Comparison of ENCODE assay signal across 1 cellular context in the genomic region with DNA sequence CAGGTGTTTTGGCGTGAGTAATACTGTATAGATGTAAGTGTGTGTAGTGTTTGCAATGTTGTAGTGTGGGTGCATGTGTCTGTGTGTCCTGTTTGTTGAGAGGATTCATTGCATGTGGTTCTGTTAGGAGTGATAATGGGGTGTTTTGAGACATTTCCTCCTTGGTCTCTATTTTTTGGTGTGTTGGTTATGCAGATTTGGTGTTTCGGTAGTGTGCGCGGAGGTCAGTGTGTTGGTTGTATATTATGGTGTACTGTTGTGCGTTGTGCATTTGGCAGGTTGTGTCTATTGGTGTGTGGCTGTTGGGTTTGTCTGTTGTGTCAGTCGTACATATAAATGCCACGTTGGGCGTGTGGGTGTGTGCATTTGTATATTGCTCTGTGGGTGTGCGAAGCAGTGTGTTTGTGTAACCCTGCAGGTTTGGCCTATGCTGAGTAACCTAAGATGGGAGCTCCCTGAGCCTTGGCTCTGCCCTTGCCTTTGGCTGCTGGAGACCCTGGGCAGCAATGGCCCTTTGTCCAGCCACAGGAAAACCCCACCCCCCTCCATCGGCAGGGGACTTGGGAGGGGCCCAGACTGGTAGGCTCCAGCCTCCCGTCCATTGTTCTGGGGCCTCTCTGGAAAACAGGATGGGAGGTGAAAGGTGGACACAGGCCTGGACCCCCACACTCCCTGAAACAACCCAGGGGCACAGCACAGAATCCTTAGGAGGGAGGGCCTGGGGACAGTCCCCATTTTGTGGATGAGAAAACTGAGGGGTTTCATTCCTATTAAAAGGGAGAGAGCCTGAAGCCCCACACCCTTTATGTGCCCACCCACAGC.
TF ChIP-seq lines count a peak whose summit lies in the region.

No MANE protein-coding gene starts in this region.

TF ChIP-seq in HepG2, 621 proteins besides CTCF, POLR2A, EP300 and RAD21 (continued from another document and continues in another):
- TF ChIP-seq, protein P1, sequence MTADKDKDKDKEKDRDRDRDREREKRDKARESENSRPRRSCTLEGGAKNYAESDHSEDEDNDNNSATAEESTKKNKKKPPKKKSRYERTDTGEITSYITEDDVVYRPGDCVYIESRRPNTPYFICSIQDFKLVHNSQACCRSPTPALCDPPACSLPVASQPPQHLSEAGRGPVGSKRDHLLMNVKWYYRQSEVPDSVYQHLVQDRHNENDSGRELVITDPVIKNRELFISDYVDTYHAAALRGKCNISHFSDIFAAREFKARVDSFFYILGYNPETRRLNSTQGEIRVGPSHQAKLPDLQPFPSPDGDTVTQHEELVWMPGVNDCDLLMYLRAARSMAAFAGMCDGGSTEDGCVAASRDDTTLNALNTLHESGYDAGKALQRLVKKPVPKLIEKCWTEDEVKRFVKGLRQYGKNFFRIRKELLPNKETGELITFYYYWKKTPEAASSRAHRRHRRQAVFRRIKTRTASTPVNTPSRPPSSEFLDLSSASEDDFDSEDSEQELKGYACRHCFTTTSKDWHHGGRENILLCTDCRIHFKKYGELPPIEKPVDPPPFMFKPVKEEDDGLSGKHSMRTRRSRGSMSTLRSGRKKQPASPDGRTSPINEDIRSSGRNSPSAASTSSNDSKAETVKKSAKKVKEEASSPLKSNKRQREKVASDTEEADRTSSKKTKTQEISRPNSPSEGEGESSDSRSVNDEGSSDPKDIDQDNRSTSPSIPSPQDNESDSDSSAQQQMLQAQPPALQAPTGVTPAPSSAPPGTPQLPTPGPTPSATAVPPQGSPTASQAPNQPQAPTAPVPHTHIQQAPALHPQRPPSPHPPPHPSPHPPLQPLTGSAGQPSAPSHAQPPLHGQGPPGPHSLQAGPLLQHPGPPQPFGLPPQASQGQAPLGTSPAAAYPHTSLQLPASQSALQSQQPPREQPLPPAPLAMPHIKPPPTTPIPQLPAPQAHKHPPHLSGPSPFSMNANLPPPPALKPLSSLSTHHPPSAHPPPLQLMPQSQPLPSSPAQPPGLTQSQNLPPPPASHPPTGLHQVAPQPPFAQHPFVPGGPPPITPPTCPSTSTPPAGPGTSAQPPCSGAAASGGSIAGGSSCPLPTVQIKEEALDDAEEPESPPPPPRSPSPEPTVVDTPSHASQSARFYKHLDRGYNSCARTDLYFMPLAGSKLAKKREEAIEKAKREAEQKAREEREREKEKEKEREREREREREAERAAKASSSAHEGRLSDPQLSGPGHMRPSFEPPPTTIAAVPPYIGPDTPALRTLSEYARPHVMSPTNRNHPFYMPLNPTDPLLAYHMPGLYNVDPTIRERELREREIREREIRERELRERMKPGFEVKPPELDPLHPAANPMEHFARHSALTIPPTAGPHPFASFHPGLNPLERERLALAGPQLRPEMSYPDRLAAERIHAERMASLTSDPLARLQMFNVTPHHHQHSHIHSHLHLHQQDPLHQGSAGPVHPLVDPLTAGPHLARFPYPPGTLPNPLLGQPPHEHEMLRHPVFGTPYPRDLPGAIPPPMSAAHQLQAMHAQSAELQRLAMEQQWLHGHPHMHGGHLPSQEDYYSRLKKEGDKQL (CRISPR knock-in tag; IDR thresholded peaks at IDR 0.05; ENCODE audit: low read depth): 0 out of 2 replicates have a peak, but pooled peaks have one; percentile 26
- TF ChIP-seq ATF5 (CRISPR knock-in tag; IDR thresholded peaks at IDR 0.05; ENCODE audit: low read depth) (no peak), ONECUT2 (CRISPR knock-in tag; IDR thresholded peaks at IDR 0.05) (no peak), ZNF749 (CRISPR knock-in tag; IDR thresholded peaks at IDR 0.05; ENCODE audit: borderline replicate concordance) (no peak), ZNF768 (CRISPR knock-in tag; IDR thresholded peaks at IDR 0.05) (no peak), ZBTB39 (CRISPR knock-in tag; IDR thresholded peaks at IDR 0.05) (no peak), HNRNPL (IDR thresholded peaks at IDR 0.05; ENCODE audit: low read depth, low read length) (peak; percentile 69; the same call in 1 of the 2 replicates), FUBP1 (CRISPR knock-in tag; IDR thresholded peaks at IDR 0.05; ENCODE audit: borderline replicate concordance) (no peak), AKAP8 (CRISPR knock-in tag; IDR thresholded peaks at IDR 0.05) (peak; percentile 87), XBP1 (CRISPR knock-in tag; IDR thresholded peaks at IDR 0.05) (no peak), ZSCAN5A (CRISPR knock-in tag; IDR thresholded peaks at IDR 0.05; ENCODE audit: borderline replicate concordance) (no peak), MTF2 (CRISPR knock-in tag; IDR thresholded peaks at IDR 0.05; ENCODE audit: borderline replicate concordance) (peak; percentile 35; the same call in 1 of the 2 replicates), ZBTB10 (CRISPR knock-in tag; IDR thresholded peaks at IDR 0.05; ENCODE audit: borderline replicate concordance) (no peak; the same call in 1 of the 2 replicates), MEF2D (CRISPR knock-in tag; IDR thresholded peaks at IDR 0.05) (no peak), NFYC (CRISPR knock-in tag; IDR thresholded peaks at IDR 0.05) (peak; percentile 4; the same call in 1 of the 2 replicates), ZNF263 (CRISPR knock-in tag; IDR thresholded peaks at IDR 0.05) (no peak), PHF21A (CRISPR knock-in tag; IDR thresholded peaks at IDR 0.05) (peak; percentile 31; the same call in 1 of the 2 replicates), CREB3 (CRISPR knock-in tag; IDR thresholded peaks at IDR 0.05) (no peak), ZNF260 (CRISPR knock-in tag; IDR thresholded peaks at IDR 0.05; ENCODE audit: borderline replicate concordance, low read depth) (no peak), YY1 (IDR thresholded peaks at IDR 0.05; ENCODE audit: insufficient read depth, insufficient replicate concordance, low read depth, low read length) (peak; percentile 78), GTF3A (CRISPR knock-in tag; conservative IDR thresholded peaks at IDR 0.05) (no peak)
- TF ChIP-seq, protein P2, sequence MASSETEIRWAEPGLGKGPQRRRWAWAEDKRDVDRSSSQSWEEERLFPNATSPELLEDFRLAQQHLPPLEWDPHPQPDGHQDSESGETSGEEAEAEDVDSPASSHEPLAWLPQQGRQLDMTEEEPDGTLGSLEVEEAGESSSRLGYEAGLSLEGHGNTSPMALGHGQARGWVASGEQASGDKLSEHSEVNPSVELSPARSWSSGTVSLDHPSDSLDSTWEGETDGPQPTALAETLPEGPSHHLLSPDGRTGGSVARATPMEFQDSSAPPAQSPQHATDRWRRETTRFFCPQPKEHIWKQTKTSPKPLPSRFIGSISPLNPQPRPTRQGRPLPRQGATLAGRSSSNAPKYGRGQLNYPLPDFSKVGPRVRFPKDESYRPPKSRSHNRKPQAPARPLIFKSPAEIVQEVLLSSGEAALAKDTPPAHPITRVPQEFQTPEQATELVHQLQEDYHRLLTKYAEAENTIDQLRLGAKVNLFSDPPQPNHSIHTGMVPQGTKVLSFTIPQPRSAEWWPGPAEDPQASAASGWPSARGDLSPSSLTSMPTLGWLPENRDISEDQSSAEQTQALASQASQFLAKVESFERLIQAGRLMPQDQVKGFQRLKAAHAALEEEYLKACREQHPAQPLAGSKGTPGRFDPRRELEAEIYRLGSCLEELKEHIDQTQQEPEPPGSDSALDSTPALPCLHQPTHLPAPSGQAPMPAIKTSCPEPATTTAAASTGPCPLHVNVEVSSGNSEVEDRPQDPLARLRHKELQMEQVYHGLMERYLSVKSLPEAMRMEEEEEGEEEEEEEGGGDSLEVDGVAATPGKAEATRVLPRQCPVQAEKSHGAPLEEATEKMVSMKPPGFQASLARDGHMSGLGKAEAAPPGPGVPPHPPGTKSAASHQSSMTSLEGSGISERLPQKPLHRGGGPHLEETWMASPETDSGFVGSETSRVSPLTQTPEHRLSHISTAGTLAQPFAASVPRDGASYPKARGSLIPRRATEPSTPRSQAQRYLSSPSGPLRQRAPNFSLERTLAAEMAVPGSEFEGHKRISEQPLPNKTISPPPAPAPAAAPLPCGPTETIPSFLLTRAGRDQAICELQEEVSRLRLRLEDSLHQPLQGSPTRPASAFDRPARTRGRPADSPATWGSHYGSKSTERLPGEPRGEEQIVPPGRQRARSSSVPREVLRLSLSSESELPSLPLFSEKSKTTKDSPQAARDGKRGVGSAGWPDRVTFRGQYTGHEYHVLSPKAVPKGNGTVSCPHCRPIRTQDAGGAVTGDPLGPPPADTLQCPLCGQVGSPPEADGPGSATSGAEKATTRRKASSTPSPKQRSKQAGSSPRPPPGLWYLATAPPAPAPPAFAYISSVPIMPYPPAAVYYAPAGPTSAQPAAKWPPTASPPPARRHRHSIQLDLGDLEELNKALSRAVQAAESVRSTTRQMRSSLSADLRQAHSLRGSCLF (CRISPR knock-in tag; IDR thresholded peaks at IDR 0.05; ENCODE audit: borderline replicate concordance): no peak
- TF ChIP-seq, protein P3, sequence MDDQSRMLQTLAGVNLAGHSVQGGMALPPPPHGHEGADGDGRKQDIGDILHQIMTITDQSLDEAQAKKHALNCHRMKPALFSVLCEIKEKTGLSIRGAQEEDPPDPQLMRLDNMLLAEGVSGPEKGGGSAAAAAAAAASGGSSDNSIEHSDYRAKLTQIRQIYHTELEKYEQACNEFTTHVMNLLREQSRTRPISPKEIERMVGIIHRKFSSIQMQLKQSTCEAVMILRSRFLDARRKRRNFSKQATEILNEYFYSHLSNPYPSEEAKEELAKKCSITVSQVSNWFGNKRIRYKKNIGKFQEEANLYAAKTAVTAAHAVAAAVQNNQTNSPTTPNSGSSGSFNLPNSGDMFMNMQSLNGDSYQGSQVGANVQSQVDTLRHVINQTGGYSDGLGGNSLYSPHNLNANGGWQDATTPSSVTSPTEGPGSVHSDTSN (CRISPR knock-in tag; IDR thresholded peaks at IDR 0.05; ENCODE audit: borderline replicate concordance): no peak
